In the genomic region with DNA sequence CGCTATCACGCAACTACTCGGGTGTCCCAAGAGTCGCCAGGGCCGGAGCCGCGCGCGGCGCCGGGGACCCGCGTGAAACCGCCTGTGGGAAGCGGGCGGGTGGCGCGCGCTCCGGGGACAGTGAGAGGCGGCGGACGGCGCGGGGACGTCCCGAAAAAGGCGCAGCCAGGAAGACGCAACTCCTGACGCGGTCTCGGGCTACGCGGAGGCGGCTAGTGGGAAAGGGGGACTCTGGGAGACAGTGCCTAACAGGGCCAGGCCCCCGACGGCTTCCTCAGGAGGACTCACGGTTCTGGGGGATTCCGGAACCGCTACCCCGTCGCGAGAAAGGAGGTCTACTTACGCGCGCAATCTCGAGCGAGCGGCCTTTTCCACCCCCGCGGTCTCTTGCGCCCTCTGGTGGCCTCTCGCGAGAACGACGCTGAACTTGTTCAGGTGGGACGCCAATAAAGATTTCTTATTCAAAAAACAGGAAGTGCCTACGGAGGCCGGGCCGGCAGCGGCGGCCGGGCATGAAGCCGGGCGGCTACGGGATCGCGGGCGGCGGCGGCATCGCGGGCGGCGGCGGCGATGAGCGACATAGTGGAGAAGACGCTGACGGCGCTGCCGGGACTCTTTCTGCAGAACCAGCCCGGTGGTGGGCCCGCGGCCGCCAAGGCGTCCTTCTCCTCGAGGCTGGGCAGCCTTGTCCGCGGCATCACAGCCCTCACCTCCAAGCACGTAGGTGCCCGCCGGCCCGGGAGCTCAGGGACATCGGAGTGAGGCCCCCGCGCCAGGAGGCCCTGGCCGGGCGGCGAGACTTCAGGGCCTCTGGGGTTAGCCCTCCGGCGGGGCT, we compare ENCODE assay signal across 1 cellular context.
TF ChIP-seq lines count a peak whose summit lies in the region.

A gene (plus strand): TSS at position 475 of the 835 bp plus-strand sequence. CDS start 96 bp downstream, at position 571.

TF ChIP-seq in HEK293, 187 proteins besides CTCF, POLR2A, EP300 and RAD21 (continued from another document and continues in another):
- TF ChIP-seq WT1 (tag by site-specific recombination; IDR thresholded peaks at IDR 0.05) (no peak), ZNF654 (tag by site-specific recombination; IDR thresholded peaks at IDR 0.05; ENCODE audit: low read depth) (peak; percentile 93), ZBTB7A (tag by site-specific recombination; IDR thresholded peaks at IDR 0.05; ENCODE audit: low read depth) (no peak), ZNF837 (tag by site-specific recombination; IDR thresholded peaks at IDR 0.05) (no peak), SALL2 (tag by site-specific recombination; IDR thresholded peaks at IDR 0.05; ENCODE audit: borderline replicate concordance) (no peak), ZNF549 (tag by site-specific recombination; IDR thresholded peaks at IDR 0.05) (no peak), HOXA7 (CRISPR knock-in tag; IDR thresholded peaks at IDR 0.05; ENCODE audit: borderline replicate concordance) (no peak), ZNF311 (tag by site-specific recombination; IDR thresholded peaks at IDR 0.05; ENCODE audit: borderline replicate concordance) (no peak), ZNF433 (tag by site-specific recombination; IDR thresholded peaks at IDR 0.05; ENCODE audit: low read depth) (no peak), KLF16 (tag by site-specific recombination; IDR thresholded peaks at IDR 0.05) (no peak), ZBTB48 (tag by site-specific recombination; IDR thresholded peaks at IDR 0.05) (no peak; the same call in 1 of the 2 replicates), ZXDB (tag by site-specific recombination; IDR thresholded peaks at IDR 0.05) (peak; percentile 30; the same call in 1 of the 2 replicates), ZFP69B (tag by site-specific recombination; IDR thresholded peaks at IDR 0.05) (no peak), OSR2 (tag by site-specific recombination; IDR thresholded peaks at IDR 0.05) (no peak), ZBTB21 (tag by site-specific recombination; IDR thresholded peaks at IDR 0.05) (no peak), ZNF214 (tag by site-specific recombination; IDR thresholded peaks at IDR 0.05; ENCODE audit: borderline replicate concordance) (no peak), TCF7L2 (IDR thresholded peaks at IDR 0.05; ENCODE audit: borderline replicate concordance, low read depth, low read length) (no peak), ZNF391 (tag by site-specific recombination; IDR thresholded peaks at IDR 0.05; ENCODE audit: borderline replicate concordance, low read depth) (no peak), ZNF529 (tag by site-specific recombination; IDR thresholded peaks at IDR 0.05; ENCODE audit: insufficient replicate concordance) (no peak), SCRT2 (tag by site-specific recombination; IDR thresholded peaks at IDR 0.05) (no peak), ZNF785 (tag by site-specific recombination; IDR thresholded peaks at IDR 0.05) (no peak), ZNF138 (tag by site-specific recombination; IDR thresholded peaks at IDR 0.05; ENCODE audit: borderline replicate concordance) (no peak), ZNF624 (tag by site-specific recombination; IDR thresholded peaks at IDR 0.05) (no peak), YY1 (tag by site-specific recombination; IDR thresholded peaks at IDR 0.05) (peak; percentile 42; the same call in 1 of the 2 replicates), ZNF174 (tag by site-specific recombination; IDR thresholded peaks at IDR 0.05) (no peak), ZNF350 (tag by site-specific recombination; IDR thresholded peaks at IDR 0.05) (no peak), SP7 (tag by site-specific recombination; IDR thresholded peaks at IDR 0.05) (peak; percentile 64), ZNF514 (tag by site-specific recombination; IDR thresholded peaks at IDR 0.05) (no peak), ZNF341 (tag by site-specific recombination; IDR thresholded peaks at IDR 0.05; ENCODE audit: low read depth) (no peak), SETDB1 (IDR thresholded peaks at IDR 0.05; ENCODE audit: insufficient read length, low read length) (no peak), ZSCAN16 (tag by site-specific recombination; IDR thresholded peaks at IDR 0.05) (no peak), ZNF792 (tag by site-specific recombination; IDR thresholded peaks at IDR 0.05) (no peak), ZNF660 (tag by site-specific recombination; IDR thresholded peaks at IDR 0.05) (peak; percentile 91), ZNF558 (tag by site-specific recombination; IDR thresholded peaks at IDR 0.05) (no peak), ZNF248 (tag by site-specific recombination; IDR thresholded peaks at IDR 0.05) (no peak), ZNF221 (tag by site-specific recombination; IDR thresholded peaks at IDR 0.05; ENCODE audit: borderline replicate concordance) (no peak), ZNF302 (tag by site-specific recombination; IDR thresholded peaks at IDR 0.05; ENCODE audit: low read depth) (no peak), ZNF37A (tag by site-specific recombination; IDR thresholded peaks at IDR 0.05) (no peak), ZBTB20 (tag by site-specific recombination; IDR thresholded peaks at IDR 0.05) (peak; percentile 84; the same call in 1 of the 2 replicates), ZBTB1 (tag by site-specific recombination; IDR thresholded peaks at IDR 0.05) (no peak), ZNF701 (tag by site-specific recombination; IDR thresholded peaks at IDR 0.05) (no peak), BCL11B (tag by site-specific recombination; IDR thresholded peaks at IDR 0.05; ENCODE audit: low read depth) (no peak), ZNF274 (IDR thresholded peaks at IDR 0.05; ENCODE audit: low read length) (no peak), ZNF274 (tag by site-specific recombination; IDR thresholded peaks at IDR 0.05; ENCODE audit: borderline replicate concordance) (no peak), ZBTB17 (tag by site-specific recombination; IDR thresholded peaks at IDR 0.05) (no peak), PRDM1 (tag by site-specific recombination; IDR thresholded peaks at IDR 0.05) (no peak), ZNF677 (tag by site-specific recombination; IDR thresholded peaks at IDR 0.05) (no peak), ZNF169 (tag by site-specific recombination; IDR thresholded peaks at IDR 0.05) (no peak), ZNF114 (tag by site-specific recombination; IDR thresholded peaks at IDR 0.05) (no peak), KLF10 (tag by site-specific recombination; IDR thresholded peaks at IDR 0.05) (peak; percentile 63)
- TF ChIP-seq, protein P1, sequence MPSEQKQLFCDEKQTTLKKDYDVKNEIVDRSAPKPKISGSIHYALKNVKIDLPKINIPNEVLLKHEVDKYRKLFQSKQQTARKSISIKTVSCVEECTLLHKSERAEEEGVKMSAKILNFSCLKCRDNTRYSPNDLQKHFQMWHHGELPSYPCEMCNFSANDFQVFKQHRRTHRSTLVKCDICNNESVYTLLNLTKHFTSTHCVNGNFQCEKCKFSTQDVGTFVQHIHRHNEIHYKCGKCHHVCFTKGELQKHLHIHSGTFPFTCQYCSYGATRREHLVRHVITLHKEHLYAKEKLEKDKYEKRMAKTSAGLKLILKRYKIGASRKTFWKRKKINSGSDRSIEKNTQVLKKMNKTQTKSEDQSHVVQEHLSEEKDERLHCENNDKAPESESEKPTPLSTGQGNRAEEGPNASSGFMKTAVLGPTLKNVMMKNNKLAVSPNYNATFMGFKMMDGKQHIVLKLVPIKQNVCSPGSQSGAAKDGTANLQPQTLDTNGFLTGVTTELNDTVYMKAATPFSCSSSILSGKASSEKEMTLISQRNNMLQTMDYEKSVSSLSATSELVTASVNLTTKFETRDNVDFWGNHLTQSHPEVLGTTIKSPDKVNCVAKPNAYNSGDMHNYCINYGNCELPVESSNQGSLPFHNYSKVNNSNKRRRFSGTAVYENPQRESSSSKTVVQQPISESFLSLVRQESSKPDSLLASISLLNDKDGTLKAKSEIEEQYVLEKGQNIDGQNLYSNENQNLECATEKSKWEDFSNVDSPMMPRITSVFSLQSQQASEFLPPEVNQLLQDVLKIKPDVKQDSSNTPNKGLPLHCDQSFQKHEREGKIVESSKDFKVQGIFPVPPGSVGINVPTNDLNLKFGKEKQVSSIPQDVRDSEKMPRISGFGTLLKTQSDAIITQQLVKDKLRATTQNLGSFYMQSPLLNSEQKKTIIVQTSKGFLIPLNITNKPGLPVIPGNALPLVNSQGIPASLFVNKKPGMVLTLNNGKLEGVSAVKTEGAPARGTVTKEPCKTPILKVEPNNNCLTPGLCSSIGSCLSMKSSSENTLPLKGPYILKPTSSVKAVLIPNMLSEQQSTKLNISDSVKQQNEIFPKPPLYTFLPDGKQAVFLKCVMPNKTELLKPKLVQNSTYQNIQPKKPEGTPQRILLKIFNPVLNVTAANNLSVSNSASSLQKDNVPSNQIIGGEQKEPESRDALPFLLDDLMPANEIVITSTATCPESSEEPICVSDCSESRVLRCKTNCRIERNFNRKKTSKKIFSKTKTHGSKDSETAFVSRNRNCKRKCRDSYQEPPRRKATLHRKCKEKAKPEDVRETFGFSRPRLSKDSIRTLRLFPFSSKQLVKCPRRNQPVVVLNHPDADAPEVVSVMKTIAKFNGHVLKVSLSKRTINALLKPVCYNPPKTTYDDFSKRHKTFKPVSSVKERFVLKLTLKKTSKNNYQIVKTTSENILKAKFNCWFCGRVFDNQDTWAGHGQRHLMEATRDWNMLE (tag by site-specific recombination; conservative IDR thresholded peaks at IDR 0.05; ENCODE audit: low read depth) = no peak
- TF ChIP-seq, protein P2, sequence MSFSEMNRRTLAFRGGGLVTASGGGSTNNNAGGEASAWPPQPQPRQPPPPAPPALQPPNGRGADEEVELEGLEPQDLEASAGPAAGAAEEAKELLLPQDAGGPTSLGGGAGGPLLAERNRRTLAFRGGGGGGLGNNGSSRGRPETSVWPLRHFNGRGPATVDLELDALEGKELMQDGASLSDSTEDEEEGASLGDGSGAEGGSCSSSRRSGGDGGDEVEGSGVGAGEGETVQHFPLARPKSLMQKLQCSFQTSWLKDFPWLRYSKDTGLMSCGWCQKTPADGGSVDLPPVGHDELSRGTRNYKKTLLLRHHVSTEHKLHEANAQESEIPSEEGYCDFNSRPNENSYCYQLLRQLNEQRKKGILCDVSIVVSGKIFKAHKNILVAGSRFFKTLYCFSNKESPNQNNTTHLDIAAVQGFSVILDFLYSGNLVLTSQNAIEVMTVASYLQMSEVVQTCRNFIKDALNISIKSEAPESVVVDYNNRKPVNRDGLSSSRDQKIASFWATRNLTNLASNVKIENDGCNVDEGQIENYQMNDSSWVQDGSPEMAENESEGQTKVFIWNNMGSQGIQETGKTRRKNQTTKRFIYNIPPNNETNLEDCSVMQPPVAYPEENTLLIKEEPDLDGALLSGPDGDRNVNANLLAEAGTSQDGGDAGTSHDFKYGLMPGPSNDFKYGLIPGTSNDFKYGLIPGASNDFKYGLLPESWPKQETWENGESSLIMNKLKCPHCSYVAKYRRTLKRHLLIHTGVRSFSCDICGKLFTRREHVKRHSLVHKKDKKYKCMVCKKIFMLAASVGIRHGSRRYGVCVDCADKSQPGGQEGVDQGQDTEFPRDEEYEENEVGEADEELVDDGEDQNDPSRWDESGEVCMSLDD (tag by site-specific recombination; IDR thresholded peaks at IDR 0.05) = peak; percentile 46; the same call in 1 of the 2 replicates
- TF ChIP-seq, protein P3, sequence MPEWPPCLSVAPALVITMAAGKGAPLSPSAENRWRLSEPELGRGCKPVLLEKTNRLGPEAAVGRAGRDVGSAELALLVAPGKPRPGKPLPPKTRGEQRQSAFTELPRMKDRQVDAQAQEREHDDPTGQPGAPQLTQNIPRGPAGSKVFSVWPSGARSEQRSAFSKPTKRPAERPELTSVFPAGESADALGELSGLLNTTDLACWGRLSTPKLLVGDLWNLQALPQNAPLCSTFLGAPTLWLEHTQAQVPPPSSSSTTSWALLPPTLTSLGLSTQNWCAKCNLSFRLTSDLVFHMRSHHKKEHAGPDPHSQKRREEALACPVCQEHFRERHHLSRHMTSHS (tag by site-specific recombination; IDR thresholded peaks at IDR 0.05) = no peak
- TF ChIP-seq, protein P4, sequence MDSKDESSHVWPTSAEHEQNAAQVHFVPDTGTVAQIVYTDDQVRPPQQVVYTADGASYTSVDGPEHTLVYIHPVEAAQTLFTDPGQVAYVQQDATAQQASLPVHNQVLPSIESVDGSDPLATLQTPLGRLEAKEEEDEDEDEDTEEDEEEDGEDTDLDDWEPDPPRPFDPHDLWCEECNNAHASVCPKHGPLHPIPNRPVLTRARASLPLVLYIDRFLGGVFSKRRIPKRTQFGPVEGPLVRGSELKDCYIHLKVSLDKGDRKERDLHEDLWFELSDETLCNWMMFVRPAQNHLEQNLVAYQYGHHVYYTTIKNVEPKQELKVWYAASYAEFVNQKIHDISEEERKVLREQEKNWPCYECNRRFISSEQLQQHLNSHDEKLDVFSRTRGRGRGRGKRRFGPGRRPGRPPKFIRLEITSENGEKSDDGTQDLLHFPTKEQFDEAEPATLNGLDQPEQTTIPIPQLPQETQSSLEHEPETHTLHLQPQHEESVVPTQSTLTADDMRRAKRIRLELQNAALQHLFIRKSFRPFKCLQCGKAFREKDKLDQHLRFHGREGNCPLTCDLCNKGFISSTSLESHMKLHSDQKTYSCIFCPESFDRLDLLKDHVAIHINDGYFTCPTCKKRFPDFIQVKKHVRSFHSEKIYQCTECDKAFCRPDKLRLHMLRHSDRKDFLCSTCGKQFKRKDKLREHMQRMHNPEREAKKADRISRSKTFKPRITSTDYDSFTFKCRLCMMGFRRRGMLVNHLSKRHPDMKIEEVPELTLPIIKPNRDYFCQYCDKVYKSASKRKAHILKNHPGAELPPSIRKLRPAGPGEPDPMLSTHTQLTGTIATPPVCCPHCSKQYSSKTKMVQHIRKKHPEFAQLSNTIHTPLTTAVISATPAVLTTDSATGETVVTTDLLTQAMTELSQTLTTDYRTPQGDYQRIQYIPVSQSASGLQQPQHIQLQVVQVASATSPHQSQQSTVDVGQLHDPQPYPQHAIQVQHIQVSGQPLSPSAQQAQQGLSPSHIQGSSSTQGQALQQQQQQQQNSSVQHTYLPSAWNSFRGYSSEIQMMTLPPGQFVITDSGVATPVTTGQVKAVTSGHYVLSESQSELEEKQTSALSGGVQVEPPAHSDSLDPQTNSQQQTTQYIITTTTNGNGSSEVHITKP (tag by site-specific recombination; IDR thresholded peaks at IDR 0.05) = peak; percentile 34; the same call in 1 of the 2 replicates
- TF ChIP-seq, protein P5, sequence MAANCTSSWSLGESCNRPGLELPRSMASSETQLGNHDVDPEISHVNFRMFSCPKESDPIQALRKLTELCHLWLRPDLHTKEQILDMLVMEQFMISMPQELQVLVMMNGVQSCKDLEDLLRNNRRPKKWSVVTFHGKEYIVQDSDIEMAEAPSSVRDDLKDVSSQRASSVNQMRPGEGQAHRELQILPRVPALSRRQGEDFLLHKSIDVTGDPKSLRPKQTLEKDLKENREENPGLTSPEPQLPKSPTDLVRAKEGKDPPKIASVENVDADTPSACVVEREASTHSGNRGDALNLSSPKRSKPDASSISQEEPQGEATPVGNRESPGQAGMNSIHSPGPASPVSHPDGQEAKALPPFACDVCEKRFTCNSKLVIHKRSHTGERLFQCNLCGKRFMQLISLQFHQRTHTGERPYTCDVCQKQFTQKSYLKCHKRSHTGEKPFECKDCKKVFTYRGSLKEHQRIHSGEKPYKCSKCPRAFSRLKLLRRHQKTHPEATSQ (tag by site-specific recombination; IDR thresholded peaks at IDR 0.05) = no peak
- TF ChIP-seq, protein P6, sequence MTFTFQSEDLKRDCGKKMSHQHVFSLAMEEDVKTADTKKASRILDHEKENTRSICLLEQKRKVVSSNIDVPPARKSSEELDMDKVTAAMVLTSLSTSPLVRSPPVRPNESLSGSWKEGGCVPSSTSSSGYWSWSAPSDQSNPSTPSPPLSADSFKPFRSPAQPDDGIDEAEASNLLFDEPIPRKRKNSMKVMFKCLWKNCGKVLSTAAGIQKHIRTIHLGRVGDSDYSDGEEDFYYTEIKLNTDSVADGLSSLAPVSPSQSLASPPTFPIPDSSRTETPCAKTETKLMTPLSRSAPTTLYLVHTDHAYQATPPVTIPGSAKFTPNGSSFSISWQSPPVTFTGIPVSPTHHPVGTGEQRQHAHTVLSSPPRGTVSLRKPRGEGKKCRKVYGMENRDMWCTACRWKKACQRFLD (tag by site-specific recombination; IDR thresholded peaks at IDR 0.05) = peak; percentile 62; the same call in 1 of the 2 replicates
